18 cellular contexts compared by ENCODE assay signal in genomic region chr11:127230392-127230791, GRCh38.
A peak's percentile ranks its signal among the peaks of the same experiment; 100 is the strongest.
DNase-seq lines count a peak whose midpoint lies in the region; ATAC-seq, FAIRE-seq and TF ChIP-seq lines count a peak whose summit lies in the region.
"Had no signal": no experiment of that assay in that cellular context is flagged by ENCODE, and none has a peak within 500 bp of the region (broad histone marks: within the 10 kb centered on the region; RNA-seq: fewer than 3 reads in every experiment).

No MANE protein-coding gene starts in this region.

- no peaks in the 10 kb centered on the region for H3K4me1 Mint-ChIP-seq in WTC11
- H3K4me1 Mint-ChIP-seq: CD4-positive, alpha-beta memory T cell had no signal

- POLR2A ChIA-PET in WTC11 (lab: Charles Lee), result no interaction called here

- H3K9me3 Mint-ChIP-seq in WTC11, result no peaks in the 10 kb centered on the region
- H3K9me3 Mint-ChIP-seq: CD4-positive, alpha-beta memory T cell had no signal

- H3K27ac ChIP-seq in kidney (ENCODE audit: low read depth in 2 of 2, low read length in 2 of 2) (no peak overlapping the region), esophagus muscularis mucosa (replicated peaks in 1 of 4) (no peak overlapping the region)
- H3K27ac ChIP-seq: GM23248 had no signal

- no peak overlapping the region for H3K4me3 Mint-ChIP-seq in WTC11
- H3K4me3 Mint-ChIP-seq: CD4-positive, alpha-beta memory T cell had no signal

- DNase-seq in WTC11 (ENCODE audit: low spot score) (no peak), kidney (no peak), NCI-H82 (lab: John Stamatoyannopoulos, UW) (no peak), esophagus muscularis mucosa (ENCODE audit: extremely low spot score) (no peak)
- DNase-seq: 8988T; C1 segment of cervical spinal cord; Calu3; CD4-positive, alpha-beta memory T cell; COR-L47; DMS53; DMS79 treated with DMSO at 0.1 percent for 48 hours; GM23248; H7; HCEC 1CT had no signal

- TF ChIP-seq CTCF in WTC11 (IDR thresholded peaks at IDR 0.05) (no peak), kidney (IDR thresholded peaks at IDR 0.05; ENCODE audit: borderline replicate concordance, extremely low read depth, insufficient read depth) (no peak), esophagus muscularis mucosa (IDR thresholded peaks at IDR 0.05) (no peak)

- H3K9me3 ChIP-seq in kidney (ENCODE audit: control insufficient read depth in 1 of 2, low read length in 2 of 2), result no peaks in the 10 kb centered on the region
- no peaks in the 10 kb centered on the region for H3K9me3 ChIP-seq in esophagus muscularis mucosa

- ATAC-seq in WTC11, result no peak
- no peak for ATAC-seq in HG03432 (IDR thresholded peaks at IDR 0.05; ENCODE audit: unreplicated experiment)

- no peaks in the 10 kb centered on the region for H3K36me3 ChIP-seq in kidney (ENCODE audit: control insufficient read depth in 1 of 2, insufficient read depth in 2 of 2, low read length in 2 of 2)
- H3K36me3 ChIP-seq in esophagus muscularis mucosa, result no peaks in the 10 kb centered on the region

- intact Hi-C loops in kidney (cut with DNase I), result no loop called here
- intact Hi-C loops in esophagus muscularis mucosa (cut with DNase I), result no loop called here

- H3K4me1 ChIP-seq in kidney (ENCODE audit: control insufficient read depth in 1 of 2, insufficient read depth in 1 of 2, low read depth in 1 of 2, low read length in 2 of 2) (no peaks in the 10 kb centered on the region), esophagus muscularis mucosa (no peaks in the 10 kb centered on the region)

- CTCF ChIA-PET in WTC11 (lab: Charles Lee), result no interaction called here

- no peaks in the 10 kb centered on the region; the same call in none of the 2 replicates for H3K27me3 Mint-ChIP-seq in WTC11 (ENCODE audit: low read depth)

- FAIRE-seq in G401.6 (lab: Jason Lieb, UNC) (peak; percentile 76), kidney (lab: Jason Lieb, UNC) (peak; percentile 72)
- FAIRE-seq: GM12892, H1 had no signal

- WGBS in esophagus muscularis mucosa, result 88% methylated on average over 3 of the region's 3 CpGs

- H3K27ac Mint-ChIP-seq in WTC11, result no peak overlapping the region
- H3K27ac Mint-ChIP-seq: CD4-positive, alpha-beta memory T cell had no signal

- H3K27me3 ChIP-seq in esophagus muscularis mucosa, result no peaks in the 10 kb centered on the region

- no peaks in the 10 kb centered on the region for H3K36me3 Mint-ChIP-seq in WTC11
- H3K36me3 Mint-ChIP-seq: CD4-positive, alpha-beta memory T cell had no signal

- TF ChIP-seq EP300 in esophagus muscularis mucosa (IDR thresholded peaks at IDR 0.05), result no peak

- H3K4me3 ChIP-seq in kidney (ENCODE audit: low read length in 2 of 2), result no peak overlapping the region
- no peak overlapping the region for H3K4me3 ChIP-seq in esophagus muscularis mucosa
- H3K4me3 ChIP-seq: GM23248 had no signal

- no peak overlapping the region for H3K9ac ChIP-seq in kidney (ENCODE audit: low read length in 2 of 2)
- H3K9ac ChIP-seq: GM23248 had no signal

- no peak for TF ChIP-seq POLR2A in esophagus muscularis mucosa (IDR thresholded peaks at IDR 0.05; ENCODE audit: low read depth)

TF ChIP-seq in WTC11, 78 proteins besides CTCF, POLR2A, EP300 and RAD21:
- TF ChIP-seq TCF7 (CRISPR knock-in tag; IDR thresholded peaks at IDR 0.05; ENCODE audit: low read depth) (no peak), TEAD1 (CRISPR knock-in tag; IDR thresholded peaks at IDR 0.05) (no peak), ERG (CRISPR knock-in tag; IDR thresholded peaks at IDR 0.05) (no peak), HMGA2 (CRISPR knock-in tag; IDR thresholded peaks at IDR 0.05) (peak; percentile 99), IRF1 (CRISPR knock-in tag; IDR thresholded peaks at IDR 0.05) (no peak)
